16 cellular contexts compared by ENCODE assay signal in genomic region chr11:125287467-125288232, GRCh38.
DNase-seq lines count a peak whose midpoint lies in the region; ATAC-seq and TF ChIP-seq lines count a peak whose summit lies in the region.
"Had no signal": no experiment of that assay in that cellular context is flagged by ENCODE, and none has a peak within 500 bp of the region (broad histone marks: within the 10 kb centered on the region; RNA-seq: fewer than 3 reads in every experiment).

No MANE protein-coding gene starts in this region.

- H3K27ac ChIP-seq in heart right ventricle = peak overlapping the region in 9 of 10 donors; percentile 5 to 76 (median 58)

- ATAC-seq in WTC11 (peak; percentile 63), heart right ventricle (peak; percentile 53 to 80 (median 74))
- ATAC-seq: activated CD4-positive, alpha-beta T cell treated with anti-CD3 and anti-CD28 coated beads for 36 hours; activated T-helper 17 cell treated with anti-CD3 and anti-CD28 coated beads, Interleukin-2, amount 50 U/mL, for 72 hours had no signal

- no peaks in the 10 kb centered on the region for H3K36me3 ChIP-seq in heart right ventricle

- H3K27ac Mint-ChIP-seq in WTC11 = no peak overlapping the region
- H3K27ac Mint-ChIP-seq: activated CD4-positive, alpha-beta T cell treated with anti-CD3 and anti-CD28 coated beads for 36 hours; activated T-helper 17 cell treated with anti-CD3 and anti-CD28 coated beads, Interleukin-2, amount 50 U/mL, for 72 hours had no signal

- no peaks in the 10 kb centered on the region for H3K27me3 ChIP-seq in heart right ventricle

- peaks cover 0 to 37% (median 5%) of the 10 kb centered on the region in 9 donors for H3K4me1 ChIP-seq in heart right ventricle

- no peak overlapping the region for H3K4me3 Mint-ChIP-seq in WTC11
- H3K4me3 Mint-ChIP-seq: activated CD4-positive, alpha-beta T cell treated with anti-CD3 and anti-CD28 coated beads for 36 hours; activated T-helper 17 cell treated with anti-CD3 and anti-CD28 coated beads, Interleukin-2, amount 50 U/mL, for 72 hours; central memory CD8-positive, alpha-beta T cell had no signal

- 52 to 53% methylated on average over 11 of the region's 11 CpGs for WGBS in heart right ventricle, 2 donors

- in situ Hi-C loops in GM13976 (cut with MboI; ENCODE audit: low sequenced_read_pairs, unreplicated experiment) = no loop called here

- H3K36me3 Mint-ChIP-seq in WTC11 = no peaks in the 10 kb centered on the region

- no peaks in the 10 kb centered on the region for H3K9me3 ChIP-seq in heart right ventricle

- CTCF ChIA-PET in WTC11 (lab: Charles Lee) = interaction anchor here (0.6 to 4.1 kb wide), 11 partner anchors 20 to 263 kb away, joined by 3 to 16 read pairs (median 4); no protein-coding TSS in a partner anchor

- H3K9me3 Mint-ChIP-seq in WTC11 = no peaks in the 10 kb centered on the region
- H3K9me3 Mint-ChIP-seq: activated T-helper 17 cell treated with anti-CD3 and anti-CD28 coated beads, Interleukin-2, amount 50 U/mL, for 72 hours; central memory CD8-positive, alpha-beta T cell had no signal

- intact Hi-C loops in heart right ventricle (cut with DNase I) (no loop called here), posterior vena cava (cut with DNase I) (loop anchor here in 1 of 2 donors (5.0 kb wide), 1 partner anchor 125 kb away; the partner anchor contains the start of gene PKNOX2)

- H3K27me3 Mint-ChIP-seq in WTC11 (ENCODE audit: low read depth) = peaks cover 2% of the 10 kb centered on the region; the same call in 1 of the 2 replicates

- POLR2A ChIA-PET in WTC11 (lab: Charles Lee) = interaction anchor here (1.1 kb wide), 1 partner anchor 24 kb away, joined by 4 read pairs; no protein-coding TSS in a partner anchor

- no peak overlapping the region for H3K4me3 ChIP-seq in heart right ventricle
- H3K4me3 ChIP-seq: skin epidermis had no signal

- no peak for TF ChIP-seq CTCF in WTC11 (IDR thresholded peaks at IDR 0.05)
- TF ChIP-seq CTCF in heart right ventricle (IDR thresholded peaks at IDR 0.05) = no peak
- TF ChIP-seq CTCF in GM13976 (IDR thresholded peaks at IDR 0.05; ENCODE audit: borderline replicate concordance, control extremely low read depth, extremely low read depth, insufficient read depth, missing control alignments) = no peak

- H3K4me1 Mint-ChIP-seq in WTC11 = peaks cover 19% of the 10 kb centered on the region
- H3K4me1 Mint-ChIP-seq: activated CD4-positive, alpha-beta T cell treated with anti-CD3 and anti-CD28 coated beads for 36 hours; activated T-helper 17 cell treated with anti-CD3 and anti-CD28 coated beads, Interleukin-2, amount 50 U/mL, for 72 hours; central memory CD8-positive, alpha-beta T cell had no signal

- DNase-seq in ELF-1 (ENCODE audit: low read depth, low spot score) (peak; percentile 50), WTC11 (ENCODE audit: low spot score) (no peak), heart right ventricle (peak in 1 of 2 donors; percentile 43), posterior vena cava (ENCODE audit: low spot score) (peak; percentile 86), OCI-M1 (lab: John Stamatoyannopoulos, UW) (no peak), putamen (ENCODE audit: low spot score) (no peak), GM13976 (ENCODE audit: low spot score) (no peak)
- DNase-seq in activated effector memory CD4-positive, alpha-beta T cell treated with anti-CD3 and anti-CD28 coated beads, Interleukin-2, amount 50 U/mL, for 16 hours = no peak
- DNase-seq: activated CD4-positive, alpha-beta T cell treated with anti-CD3 and anti-CD28 coated beads for 36 hours; AML-193; GDM1; mammary epithelial cell; NK-92 treated with Interleukin-12 subunit alpha and Interleukin-12 subunit beta, amount 100 ng/mL, for 24 hours had no signal

TF ChIP-seq in WTC11, 78 proteins besides CTCF, POLR2A, EP300 and RAD21:
- TF ChIP-seq ZNF423 (CRISPR knock-in tag; IDR thresholded peaks at IDR 0.05) (peak; percentile 37; the same call in 1 of the 2 replicates), SP1 (CRISPR knock-in tag; conservative IDR thresholded peaks at IDR 0.05) (no peak)

Comparison
In these comparisons a context has a peak if more than half of its experiments do, and no peak if none do; other contexts are left out.
1. DNase-seq: peak in ELF-1 (single experiment) and posterior vena cava (single experiment); none in WTC11 (single experiment), OCI-M1 (single experiment), activated effector memory CD4-positive, alpha-beta T cell treated with anti-CD3 and anti-CD28 coated beads, Interleukin-2, amount 50 U/mL, for 16 hours (single experiment), putamen (single experiment) and GM13976 (single experiment).